ENCODE assay signal across 8 cellular contexts in genomic region chr5:8238080-8238479, GRCh38.
"Had no signal": no experiment of that assay in that cellular context is flagged by ENCODE, and none has a peak within 500 bp of the region (broad histone marks: within the 10 kb centered on the region; RNA-seq: fewer than 3 reads in every experiment).

No MANE protein-coding gene starts in this region.

- H3K4me2 ChIP-seq: KMS-11 had no signal

- H3K4me3 ChIP-seq: GM23248 had no signal

- FAIRE-seq: H54, HTR-8/SVneo had no signal

- H3K9ac ChIP-seq: GM23248, KMS-11 had no signal

- DNase-seq: GM23248, GOT3, H9, HCEC 1CT, KBM-7 had no signal

- H2AFZ ChIP-seq: GM23248 had no signal

- H3K27ac ChIP-seq: GM23248, KMS-11 had no signal
